ENCODE assay signal across 19 cellular contexts in genomic region chr5:75108931-75109596, GRCh38. TPM values are rescaled to one million over a fixed set of nuclear protein-coding genes. Genes with fewer than 3 reads are reported as not detected.
DNase-seq lines count a peak whose midpoint lies in the region; ATAC-seq, FAIRE-seq and TF ChIP-seq lines count a peak whose summit lies in the region.
"Had no signal": no experiment of that assay in that cellular context is flagged by ENCODE, and none has a peak within 500 bp of the region (broad histone marks: within the 10 kb centered on the region; RNA-seq: fewer than 3 reads in every experiment).

No MANE protein-coding gene starts in this region.

- H3K27me3 ChIP-seq in parathyroid adenoma (ENCODE audit: control insufficient read depth, insufficient read depth, low read length), result no peaks in the 10 kb centered on the region

- no peaks in the 10 kb centered on the region for H3K79me2 ChIP-seq in parathyroid adenoma

- TF ChIP-seq CTCF in parathyroid adenoma (IDR thresholded peaks at IDR 0.05), result no peak

- H3K9ac ChIP-seq in parathyroid adenoma, result no peak overlapping the region

- H3K27ac ChIP-seq in parathyroid adenoma, result no peak overlapping the region

- no peak overlapping the region for H3K4me2 ChIP-seq in parathyroid adenoma (ENCODE audit: low read length)

- H3K9me3 Mint-ChIP-seq in activated naive CD4-positive, alpha-beta T cell treated with anti-CD3 and anti-CD28 coated beads, Interleukin-2, amount 50 U/mL, for 24 hours, result no peaks in the 10 kb centered on the region

- DNase-seq in activated naive CD4-positive, alpha-beta T cell treated with anti-CD3 and anti-CD28 coated beads, Interleukin-2, amount 50 U/mL, for 16 hours, result no peak
- DNase-seq in Jurkat, Clone E6-1 (ENCODE audit: low read depth, low spot score), result peak; percentile 35
- no peak for DNase-seq in GM03348 (ENCODE audit: low spot score)
- DNase-seq: C1 segment of cervical spinal cord, COR-L47, MV-4-11, NCI-H1417 treated with DMSO at 0.1 percent for 48 hours, NCI-H1930, NCI-H69, SHP77 had no signal

- H3K4me1 ChIP-seq in parathyroid adenoma, result no peaks in the 10 kb centered on the region
- H3K4me1 ChIP-seq: HAP-1 had no signal

- no peaks in the 10 kb centered on the region for H3K36me3 ChIP-seq in parathyroid adenoma (ENCODE audit: control insufficient read depth, insufficient read depth, low read length)
- H3K36me3 ChIP-seq: HAP-1 had no signal

- H3K9me3 ChIP-seq in parathyroid adenoma (ENCODE audit: control insufficient read depth, low read length), result no peaks in the 10 kb centered on the region
- H3K9me3 ChIP-seq: HAP-1 had no signal

- peaks cover 45% of the 10 kb centered on the region for H3K4me1 Mint-ChIP-seq in activated naive CD4-positive, alpha-beta T cell treated with anti-CD3 and anti-CD28 coated beads, Interleukin-2, amount 50 U/mL, for 24 hours

- H3K27me3 Mint-ChIP-seq in activated naive CD4-positive, alpha-beta T cell treated with anti-CD3 and anti-CD28 coated beads, Interleukin-2, amount 50 U/mL, for 24 hours, result no peaks in the 10 kb centered on the region

- no peak overlapping the region for H3K4me3 ChIP-seq in Jurkat, Clone E6-1 (ENCODE audit: low read length)
- no peak overlapping the region for H3K4me3 ChIP-seq in parathyroid adenoma (ENCODE audit: low read depth, low read length)
- H3K4me3 ChIP-seq: HAP-1, K562 had no signal

- peak overlapping the region; percentile 19 for H3K27ac Mint-ChIP-seq in activated naive CD4-positive, alpha-beta T cell treated with anti-CD3 and anti-CD28 coated beads, Interleukin-2, amount 50 U/mL, for 24 hours

- H2AFZ ChIP-seq in parathyroid adenoma, result peak overlapping the region; percentile 24

- ATAC-seq in HG03097 (IDR thresholded peaks at IDR 0.05; ENCODE audit: low FRiP score, unreplicated experiment), result no peak
- no peak for ATAC-seq in HG03460 (IDR thresholded peaks at IDR 0.05; ENCODE audit: unreplicated experiment)
- ATAC-seq: K562 had no signal

- peak overlapping the region; percentile 1 for H3K4me3 Mint-ChIP-seq in activated naive CD4-positive, alpha-beta T cell treated with anti-CD3 and anti-CD28 coated beads, Interleukin-2, amount 50 U/mL, for 24 hours

- no peaks in the 10 kb centered on the region for H3K36me3 Mint-ChIP-seq in activated naive CD4-positive, alpha-beta T cell treated with anti-CD3 and anti-CD28 coated beads, Interleukin-2, amount 50 U/mL, for 24 hours

- FAIRE-seq in endometrium (lab: Jason Lieb, UNC), result peak; percentile 29
- FAIRE-seq: GM19239, K562, RCC 7860 had no signal

RNA-seq across cellular contexts. Expression of gene GCNT4, which starts 56.7 kb away (rescaled TPM):
- polyA plus RNA-seq in Jurkat, Clone E6-1 (2012; ENCODE audit: insufficient read depth, insufficient read length), result 2.6 TPM
